Comparison of ENCODE assay signal across 10 cellular contexts in genomic region chr7:138679793-138680192, GRCh38. TPM values are rescaled to one million over a fixed set of nuclear protein-coding genes. Genes with fewer than 3 reads are reported as not detected.
"Had no signal": no experiment of that assay in that cellular context is flagged by ENCODE, and none has a peak within 500 bp of the region (broad histone marks: within the 10 kb centered on the region; RNA-seq: fewer than 3 reads in every experiment).

No MANE protein-coding gene starts in this region.

- H3K27ac ChIP-seq: GM23248 had no signal

- H3K27ac Mint-ChIP-seq: H9 had no signal

- H3K4me3 ChIP-seq: GM23248, K562 had no signal

- DNase-seq: GM23248, H9, HCEC 1CT, IMR-90, KG1 had no signal

- FAIRE-seq: H1, H54, HTR-8/SVneo, K562 had no signal

- H3K9ac ChIP-seq: GM23248 had no signal

- ATAC-seq: K562 had no signal

- H2AFZ ChIP-seq: GM23248 had no signal

- H3K9me3 Mint-ChIP-seq: H9 had no signal

- H3K4me3 Mint-ChIP-seq: H9 had no signal

RNA-seq across cellular contexts. Expression of gene SVOPL, which starts 21.4 kb away (rescaled TPM):
- total RNA-seq: GM23248, HT-29, IMR-90, K562 had no signal
- polyA plus RNA-seq: GM23248, IMR-90 had no signal
